11 cellular contexts compared by ENCODE assay signal in the genomic region with DNA sequence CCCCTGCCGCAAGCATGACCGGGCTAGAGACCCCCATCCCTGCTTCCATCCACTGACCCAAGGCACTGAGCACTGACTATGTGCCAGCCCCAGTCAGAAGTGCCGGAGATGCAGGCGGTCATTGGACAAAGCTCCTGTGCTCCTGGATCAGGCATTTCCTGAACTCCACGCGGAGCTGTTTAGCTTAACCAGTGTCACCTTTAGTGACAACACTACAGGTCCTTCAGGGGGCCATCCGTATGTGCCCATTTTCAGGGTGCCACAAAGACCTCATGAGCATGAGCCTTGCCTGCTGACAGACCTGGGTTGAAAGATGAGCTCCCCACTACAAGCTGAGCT.
A peak's percentile ranks its signal among the peaks of the same experiment; 100 is the strongest.
DNase-seq lines count a peak whose midpoint lies in the region; ATAC-seq and TF ChIP-seq lines count a peak whose summit lies in the region.
"Had no signal": no experiment of that assay in that cellular context is flagged by ENCODE, and none has a peak within 500 bp of the region (broad histone marks: within the 10 kb centered on the region; RNA-seq: fewer than 3 reads in every experiment).

No MANE protein-coding gene starts in this region.

- H3K9me3 ChIP-seq in PC-3 (ENCODE audit: low read length) (no peaks in the 10 kb centered on the region), endodermal cell (ENCODE audit: control insufficient read depth, low read length) (no peaks in the 10 kb centered on the region), MG63 (no peaks in the 10 kb centered on the region)

- no peaks in the 10 kb centered on the region for H3K79me2 ChIP-seq in PC-3 (ENCODE audit: low read length)

- no peak overlapping the region for H3K4me3 Mint-ChIP-seq in CD14-positive monocyte
- H3K4me3 Mint-ChIP-seq in endodermal cell, result no peak overlapping the region
- no peak overlapping the region for H3K4me3 Mint-ChIP-seq in type B pancreatic cell
- H3K4me3 Mint-ChIP-seq: CD8-positive, alpha-beta memory T cell; GM23338; H9 had no signal

- BruUV-seq in PC-3 (replicated peaks; lab: Mats Ljungman, UMichigan), result no TSS peak

- H3K27me3 ChIP-seq in PC-3 (ENCODE audit: low read length) (no peaks in the 10 kb centered on the region), endodermal cell (ENCODE audit: control insufficient read depth, insufficient read depth, low read length, poor library complexity, severe bottlenecking) (no peaks in the 10 kb centered on the region), MG63 (no peaks in the 10 kb centered on the region)

- peak; percentile 33 for DNase-seq in CD14-positive monocyte (ENCODE audit: low spot score)
- no peak for DNase-seq in PC-3
- no peak for DNase-seq in endodermal cell
- DNase-seq in type B pancreatic cell (ENCODE audit: extremely low spot score, unreplicated experiment), result no peak
- DNase-seq in OCI-M2 (lab: John Stamatoyannopoulos, UW; ENCODE audit: unreplicated experiment), result no peak
- no peak for DNase-seq in MG63
- DNase-seq: DMS53 had no signal

- H3K27ac ChIP-seq in PC-3 (ENCODE audit: low read length) (no peak overlapping the region), endodermal cell (ENCODE audit: low read depth, low read length) (no peak overlapping the region)

- no peaks in the 10 kb centered on the region for H3K4me1 ChIP-seq in PC-3 (ENCODE audit: insufficient read depth, low read length)
- H3K4me1 ChIP-seq in endodermal cell (ENCODE audit: control insufficient read depth, insufficient read depth, low read length), result no peaks in the 10 kb centered on the region

- no peaks in the 10 kb centered on the region for H3K36me3 Mint-ChIP-seq in CD14-positive monocyte
- no peaks in the 10 kb centered on the region for H3K36me3 Mint-ChIP-seq in endodermal cell (ENCODE audit: low read depth)
- no peaks in the 10 kb centered on the region for H3K36me3 Mint-ChIP-seq in type B pancreatic cell
- H3K36me3 Mint-ChIP-seq: CD8-positive, alpha-beta memory T cell had no signal

- H3K9ac ChIP-seq in PC-3 (ENCODE audit: low read length) (no peak overlapping the region), endodermal cell (ENCODE audit: extremely low read depth, low read length, poor library complexity, severe bottlenecking) (no peak overlapping the region)

- H3K9me3 Mint-ChIP-seq in CD14-positive monocyte, result no peaks in the 10 kb centered on the region
- no peaks in the 10 kb centered on the region for H3K9me3 Mint-ChIP-seq in endodermal cell
- H3K9me3 Mint-ChIP-seq in type B pancreatic cell, result no peaks in the 10 kb centered on the region
- H3K9me3 Mint-ChIP-seq: CD8-positive, alpha-beta memory T cell; GM23338; H9 had no signal

- H3K36me3 ChIP-seq in PC-3 (ENCODE audit: low read depth, low read length), result no peaks in the 10 kb centered on the region
- H3K36me3 ChIP-seq in endodermal cell (ENCODE audit: control insufficient read depth, insufficient read depth, low read length), result no peaks in the 10 kb centered on the region
- no peaks in the 10 kb centered on the region for H3K36me3 ChIP-seq in MG63

- 89 to 93% methylated on average over 6 to 7 of the region's 7 CpGs for WGBS in endodermal cell (ENCODE audit: insufficient coverage in 1 of 2, insufficient read length in 1 of 2), 2 experiments

- H3F3A ChIP-seq in PC-3 (ENCODE audit: low read length, unreplicated experiment), result no peaks in the 10 kb centered on the region

- intact Hi-C loops in CD14-positive monocyte (cut with micrococcal nuclease), result no loop called here
- intact Hi-C loops in PC-3 (cut with micrococcal nuclease), result no loop called here

- ATAC-seq in PC-3, result no peak
- no peak for ATAC-seq in GM21528 (IDR thresholded peaks at IDR 0.05; ENCODE audit: low FRiP score, unreplicated experiment)

- H3K27ac Mint-ChIP-seq in CD14-positive monocyte (no peak overlapping the region), endodermal cell (no peak overlapping the region), type B pancreatic cell (no peak overlapping the region)
- H3K27ac Mint-ChIP-seq: CD8-positive, alpha-beta memory T cell; GM23338; H9 had no signal

- H3K4me3 ChIP-seq in PC-3 (ENCODE audit: low read length), result no peak overlapping the region
- no peak overlapping the region for H3K4me3 ChIP-seq in endodermal cell (ENCODE audit: low read length)
- no peak overlapping the region for H3K4me3 ChIP-seq in MG63
- H3K4me3 ChIP-seq: GM23338 had no signal

- H2AFZ ChIP-seq in PC-3 (ENCODE audit: low read length), result no peak overlapping the region
- H2AFZ ChIP-seq: GM23338 had no signal

- H3K9me2 ChIP-seq in PC-3 (replicated peaks; ENCODE audit: low read length), result no peaks in the 10 kb centered on the region

- TF ChIP-seq CTCF in CD14-positive monocyte (IDR thresholded peaks at IDR 0.05) (no peak), PC-3 (conservative IDR thresholded peaks at IDR 0.05; ENCODE audit: low read depth, low read length) (0 out of 2 replicates have a peak, but pooled peaks have one; percentile 16), endodermal cell (conservative IDR thresholded peaks at IDR 0.05) (peak; percentile 12), type B pancreatic cell (conservative IDR thresholded peaks at IDR 0.05) (peak; percentile 1)

- no peak overlapping the region for H3K4me2 ChIP-seq in PC-3 (ENCODE audit: low read length)
- H3K4me2 ChIP-seq: GM23338 had no signal

- H3K4me1 Mint-ChIP-seq in CD14-positive monocyte, result no peaks in the 10 kb centered on the region
- no peaks in the 10 kb centered on the region for H3K4me1 Mint-ChIP-seq in endodermal cell
- peaks cover 5% of the 10 kb centered on the region for H3K4me1 Mint-ChIP-seq in type B pancreatic cell (ENCODE audit: unreplicated experiment)
- H3K4me1 Mint-ChIP-seq: CD8-positive, alpha-beta memory T cell had no signal

- peaks cover 5 to 12% (median 9%) of the 10 kb centered on the region in 3 donors for H3K27me3 Mint-ChIP-seq in CD14-positive monocyte (ENCODE audit: low read depth in 3 of 3)
- no peaks in the 10 kb centered on the region for H3K27me3 Mint-ChIP-seq in endodermal cell (ENCODE audit: insufficient read depth)
- H3K27me3 Mint-ChIP-seq in type B pancreatic cell, result peaks cover 3% of the 10 kb centered on the region

- H4K20me1 ChIP-seq in PC-3 (ENCODE audit: low read length), result no peaks in the 10 kb centered on the region

- POLR2A ChIA-PET in PC-3 (lab: Charles Lee; ENCODE audit: unreplicated experiment), result no interaction called here

- CTCF ChIA-PET in PC-3 (lab: Charles Lee), result no interaction called here
